In genomic region chr4:8209176-8209874, GRCh38 we compare ENCODE assay signal across 21 cellular contexts.
"Had no signal": no experiment of that assay in that cellular context is flagged by ENCODE, and none has a peak within 500 bp of the region (broad histone marks: within the 10 kb centered on the region; RNA-seq: fewer than 3 reads in every experiment).

No MANE protein-coding gene starts in this region.

- H3K36me3 ChIP-seq: breast epithelium, neutrophil had no signal

- H3K9me3 ChIP-seq: adrenal gland, breast epithelium, left ventricle myocardium inferior, neutrophil, tibial artery had no signal

- H3K27me3 Mint-ChIP-seq: activated CD4-positive, alpha-beta T cell treated with anti-CD3 and anti-CD28 coated beads for 36 hours; naive thymus-derived CD8-positive, alpha-beta T cell had no signal

- H2AFZ ChIP-seq: parathyroid adenoma had no signal

- H3K27ac Mint-ChIP-seq: activated CD4-positive, alpha-beta T cell treated with anti-CD3 and anti-CD28 coated beads for 36 hours; activated naive CD4-positive, alpha-beta T cell treated with anti-CD3 and anti-CD28 coated beads, Interleukin-2, amount 50 U/mL, for 72 hours; activated T-helper 1 cell treated with anti-CD3 and anti-CD28 coated beads, Interleukin-12 subunit alpha, Interleukin-12 subunit beta, Interleukin-2, Interleukin-4 antibody, amounts not matched to agents 30 ng/mL and 10 ng/mL and 1 ng/mL, durations not matched to agents 14 hours and 24 hours and 36 hours; T-helper 1 cell treated with Interleukin-12 subunit alpha and Interleukin-12 subunit beta and Interleukin-4 antibody, amounts not matched to agents 30 μg/mL and 1 μg/mL, for 36 hours had no signal

- H3K4me3 Mint-ChIP-seq: activated CD4-positive, alpha-beta T cell treated with anti-CD3 and anti-CD28 coated beads for 36 hours; activated T-helper 1 cell treated with anti-CD3 and anti-CD28 coated beads, Interleukin-12 subunit alpha, Interleukin-12 subunit beta, Interleukin-2, Interleukin-4 antibody, amounts not matched to agents 30 ng/mL and 10 ng/mL and 1 ng/mL, durations not matched to agents 14 hours and 24 hours and 36 hours; naive thymus-derived CD8-positive, alpha-beta T cell; T-helper 1 cell treated with Interleukin-12 subunit alpha and Interleukin-12 subunit beta and Interleukin-4 antibody, amounts not matched to agents 30 μg/mL and 1 μg/mL, for 36 hours had no signal

- H3K9ac ChIP-seq: parathyroid adenoma had no signal

- H3K4me1 ChIP-seq: adrenal gland, breast epithelium, parathyroid adenoma, tibial artery had no signal

- H3K9me3 Mint-ChIP-seq: activated naive CD4-positive, alpha-beta T cell treated with anti-CD3 and anti-CD28 coated beads, Interleukin-2, amount 50 U/mL, for 72 hours; activated T-helper 1 cell treated with anti-CD3 and anti-CD28 coated beads, Interleukin-12 subunit alpha, Interleukin-12 subunit beta, Interleukin-2, Interleukin-4 antibody, amounts not matched to agents 30 ng/mL and 10 ng/mL and 1 ng/mL, durations not matched to agents 14 hours and 24 hours and 36 hours; naive thymus-derived CD8-positive, alpha-beta T cell; T-helper 1 cell treated with Interleukin-12 subunit alpha and Interleukin-12 subunit beta and Interleukin-4 antibody, amounts not matched to agents 30 μg/mL and 1 μg/mL, for 36 hours had no signal

- H3K4me3 ChIP-seq: adrenal gland, breast epithelium, coronary artery, left ventricle myocardium inferior, tibial artery had no signal

- H3K36me3 Mint-ChIP-seq: activated naive CD4-positive, alpha-beta T cell treated with anti-CD3 and anti-CD28 coated beads, Interleukin-2, amount 50 U/mL, for 72 hours had no signal

- H3K79me2 ChIP-seq: parathyroid adenoma had no signal

- DNase-seq: activated CD4-positive, alpha-beta T cell treated with anti-CD3 and anti-CD28 coated beads for 36 hours; activated CD4-positive, alpha-beta T cell treated with anti-CD3 and anti-CD28 coated beads, Interleukin-2, amount 50 U/mL, for 48 hours; activated gamma-delta T cell treated with Interleukin-2 at 50 U/mL for 16 hours; adrenal gland; erythroblast; foreskin melanocyte; glutamatergic neuron; hippocampal formation; left ventricle myocardium inferior; naive thymus-derived CD8-positive, alpha-beta T cell; stimulated activated naive CD4-positive, alpha-beta T cell; tibial artery had no signal

- FAIRE-seq: astrocyte, urothelium cell line had no signal

- ATAC-seq: activated CD4-positive, alpha-beta T cell treated with anti-CD3 and anti-CD28 coated beads for 36 hours; activated naive CD4-positive, alpha-beta T cell treated with anti-CD3 and anti-CD28 coated beads, Interleukin-2, amount 50 U/mL, for 72 hours; naive thymus-derived CD8-positive, alpha-beta T cell had no signal

- H3K27me3 ChIP-seq: adrenal gland, breast epithelium had no signal

- H3K27ac ChIP-seq: adrenal gland, breast epithelium, coronary artery, left ventricle myocardium inferior, neutrophil, parathyroid adenoma, tibial artery had no signal
